Comparison of ENCODE assay signal across 14 cellular contexts in the genomic region with DNA sequence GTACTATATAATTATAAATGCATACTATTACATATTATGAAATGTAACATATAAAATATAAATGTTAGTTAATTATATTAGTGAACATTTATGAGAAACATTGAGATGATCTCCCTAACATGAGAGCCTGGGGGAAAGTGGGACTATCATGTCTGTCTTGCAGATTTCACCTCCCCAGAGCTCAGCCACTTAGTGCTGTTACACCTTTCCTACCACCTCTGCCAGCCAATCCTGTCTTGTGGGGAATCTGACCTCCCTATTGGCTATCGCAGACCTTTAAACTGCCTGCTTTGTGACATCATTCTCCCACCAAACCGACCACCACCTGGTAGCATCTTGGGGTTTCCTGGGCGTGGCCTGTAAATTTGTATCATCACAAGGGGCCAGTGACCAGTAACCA. TPM values are rescaled to one million over a fixed set of nuclear protein-coding genes. Genes with fewer than 3 reads are reported as not detected.
DNase-seq lines count a peak whose midpoint lies in the region; ATAC-seq, FAIRE-seq and TF ChIP-seq lines count a peak whose summit lies in the region.
"Not testable (repeated sequence)": the region's sequence is repeated elsewhere in the genome, so short reads cannot be mapped to it uniquely, and the experiment has no call there.
"Had no signal": no experiment of that assay in that cellular context is flagged by ENCODE, and none has a peak within 500 bp of the region (broad histone marks: within the 10 kb centered on the region; RNA-seq: fewer than 3 reads in every experiment).

A gene with protein sequence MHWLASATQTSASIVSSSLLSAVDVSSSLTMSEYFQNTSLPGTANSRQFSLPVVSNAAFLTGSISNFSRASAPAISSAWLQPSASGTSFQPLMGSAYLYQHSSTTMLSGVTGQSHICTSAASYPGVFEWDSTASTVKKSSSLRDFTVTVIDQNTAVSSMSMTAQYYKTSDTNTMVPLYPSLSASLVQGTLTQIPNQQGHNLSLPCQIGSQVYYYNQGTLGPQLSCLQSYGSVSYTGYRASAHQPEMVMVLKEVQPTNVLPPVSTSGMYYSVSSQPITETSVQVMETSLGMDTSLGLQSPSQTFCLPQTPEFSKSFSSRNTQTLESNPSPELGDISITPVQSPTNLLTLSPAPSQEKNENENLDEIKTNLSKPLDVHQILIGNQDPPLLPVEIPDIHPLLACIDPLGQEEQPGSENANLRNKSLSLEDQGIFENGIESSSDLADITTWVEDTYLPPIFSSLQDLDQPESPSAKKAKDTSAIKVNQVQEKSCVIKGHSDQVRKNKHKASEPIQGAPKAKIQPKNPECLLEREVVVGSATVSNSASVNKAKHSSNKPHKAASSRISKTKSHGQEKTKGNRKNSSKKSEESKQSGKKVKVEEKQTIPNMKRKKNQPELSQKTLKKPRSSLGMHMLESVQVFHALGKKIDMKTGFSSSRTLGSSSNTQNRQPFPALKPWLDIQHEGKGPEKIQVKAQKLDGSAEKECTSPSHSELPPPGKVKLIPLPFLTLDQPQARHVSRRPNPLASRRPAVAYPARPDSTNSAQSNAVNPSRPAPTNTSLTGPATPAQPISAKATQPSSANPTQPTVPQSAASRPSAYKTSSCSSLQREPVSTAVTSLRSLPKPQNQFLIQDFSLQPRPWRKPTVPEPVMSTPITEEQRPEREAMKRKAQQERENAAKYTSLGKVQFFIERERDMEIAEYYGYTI (plus strand): TSS at position 301 of the 400 bp plus-strand sequence. CDS start 127 bp downstream, outside the sequence.

- POLR2A ChIA-PET in MCF 10A (lab: Yijun Ruan, JAX), result not testable (repeated sequence)

- not testable (repeated sequence) for H3K36me3 Mint-ChIP-seq in MCF 10A (ENCODE audit: insufficient read depth, unreplicated experiment)

- not testable (repeated sequence) for H2BK12ac ChIP-seq in neuronal stem cell (ENCODE audit: low read length)

- H3K9me3 Mint-ChIP-seq in MCF 10A (ENCODE audit: unreplicated experiment), result not testable (repeated sequence)

- not testable (repeated sequence) for H3K27me3 ChIP-seq in GM23248 (replicated peaks; ENCODE audit: insufficient read depth); Loucy (ENCODE audit: insufficient read depth, low read length, poor library complexity, severe bottlenecking); RWPE2 (ENCODE audit: insufficient read depth, poor library complexity, severe bottlenecking); keratinocyte (ENCODE audit: control insufficient read depth, extremely low read depth, insufficient read depth, low read length); neuronal stem cell (ENCODE audit: control insufficient read depth in 3 of 3, insufficient read depth in 3 of 3, low read depth in 1 of 3, low read length in 3 of 3); testis

- not testable (repeated sequence) for H3K4me2 ChIP-seq in GM23248 (ENCODE audit: unreplicated experiment); Loucy (ENCODE audit: low read depth, low read length, poor library complexity, severe bottlenecking); keratinocyte (ENCODE audit: control insufficient read depth, extremely low read depth, insufficient read depth, low read depth, low read length); neuronal stem cell (ENCODE audit: insufficient read depth, low read length, poor library complexity, severe bottlenecking)

- H3K27ac ChIP-seq in GM23248; neuronal stem cell (replicated peaks; ENCODE audit: low read length); testis: not testable (repeated sequence)
- H3K27ac ChIP-seq in RWPE2 (ENCODE audit: poor library complexity, severe bottlenecking) (peak within 1 kb of the TSS; percentile 55), keratinocyte (ENCODE audit: control insufficient read depth, insufficient read depth, low read length) (peak within 1 kb of the TSS; percentile 57)

- intact Hi-C loops in MCF 10A (cut with micrococcal nuclease); testis (cut with DNase I; ENCODE audit: low total_unique reads): not testable (repeated sequence)

- H2AK5ac ChIP-seq in neuronal stem cell (ENCODE audit: low read depth, low read length), result not testable (repeated sequence)

- not testable (repeated sequence) for ATAC-seq in RWPE2 (ENCODE audit: low read depth)

- H2BK15ac ChIP-seq in neuronal stem cell (ENCODE audit: low read length), result not testable (repeated sequence)

- H4K8ac ChIP-seq in neuronal stem cell (ENCODE audit: low read depth, low read length), result not testable (repeated sequence)

- not testable (repeated sequence) for H3K4ac ChIP-seq in neuronal stem cell (ENCODE audit: low read length)

- H3K4me3 ChIP-seq in GM23248; Loucy (ENCODE audit: low read length, poor library complexity, severe bottlenecking); RWPE2 (ENCODE audit: severe bottlenecking); keratinocyte (ENCODE audit: control insufficient read depth in 2 of 3, extremely low read depth in 1 of 3, insufficient read depth in 2 of 3, low read depth in 1 of 3, low read length in 3 of 3); neuronal stem cell (ENCODE audit: low read length in 2 of 2); testis: not testable (repeated sequence)

- WGBS in GM23248 (ENCODE audit: low coverage in 1 of 2, low lambda C conversion rate in 2 of 2, missing lambda C conversion rate in 2 of 2), 2 experiments, result no CpG with 5 or more reads among the region's 3 CpGs
- WGBS in neuronal stem cell (ENCODE audit: extremely low coverage in 2 of 2, insufficient read length in 2 of 2, insufficient replicate concordance in 1 of 2), 2 donors, result no CpG with 5 or more reads among the region's 3 CpGs
- WGBS in testis, 2 donors, result no CpG with 5 or more reads among the region's 3 CpGs

- H2AFZ ChIP-seq in GM23248 (peak within 1 kb of the TSS; percentile 70), Loucy (ENCODE audit: low read length) (0 out of 2 replicates have a peak within 1 kb of the TSS, but pooled peaks have one; percentile 1), keratinocyte (ENCODE audit: control insufficient read depth, low read length) (peak within 1 kb of the TSS; percentile 64), neuronal stem cell (ENCODE audit: low read length) (peak within 1 kb of the TSS; percentile 64)

- not testable (repeated sequence) for H3K23ac ChIP-seq in neuronal stem cell (ENCODE audit: low read depth, low read length, poor library complexity)

- not testable (repeated sequence) for H3K9me1 ChIP-seq in keratinocyte (ENCODE audit: control insufficient read depth, extremely low read depth, insufficient read depth, low read length)

- H3K14ac ChIP-seq in neuronal stem cell (ENCODE audit: low read length), result not testable (repeated sequence)

- TF ChIP-seq POLR2A in testis (IDR thresholded peaks at IDR 0.05), result not testable (repeated sequence)

- TF ChIP-seq CTCF in Loucy (conservative IDR thresholded peaks at IDR 0.05; ENCODE audit: low read length); RWPE2 (IDR thresholded peaks at IDR 0.05; ENCODE audit: poor library complexity, severe bottlenecking); MCF 10A (IDR thresholded peaks at IDR 0.05; ENCODE audit: unreplicated experiment); keratinocyte (optimal IDR thresholded peaks at IDR 0.05 in 1 of 3, IDR thresholded peaks at IDR 0.05 in 1 of 3, conservative IDR thresholded peaks at IDR 0.05 in 1 of 3; ENCODE audit: extremely low read depth in 1 of 3, insufficient read depth in 2 of 3, low read length in 3 of 3); testis (IDR thresholded peaks at IDR 0.05): not testable (repeated sequence)

- H2BK120ac ChIP-seq in neuronal stem cell (ENCODE audit: low read depth, low read length), result not testable (repeated sequence)

- not testable (repeated sequence) for H3K4me1 Mint-ChIP-seq in MCF 10A (ENCODE audit: insufficient read depth, unreplicated experiment)

- H3K9me3 ChIP-seq in GM23248 (ENCODE audit: low read depth); Loucy (ENCODE audit: insufficient read depth, low read depth, low read length); RWPE2 (ENCODE audit: severe bottlenecking); keratinocyte (ENCODE audit: control insufficient read depth, low read depth, low read length); neuronal stem cell (replicated peaks in 1 of 2; ENCODE audit: control insufficient read depth in 2 of 2, insufficient read depth in 1 of 2, low read depth in 1 of 2, low read length in 2 of 2); testis: not testable (repeated sequence)

- DNase-seq in GM23248; RWPE2 (ENCODE audit: low spot score); MCF 10A (ENCODE audit: unreplicated experiment); keratinocyte (ENCODE audit: low read depth, low spot score); neuronal stem cell (ENCODE audit: low spot score); testis: not testable (repeated sequence)

- CTCF ChIA-PET in MCF 10A (lab: Yijun Ruan, JAX), result not testable (repeated sequence)

- H3K27ac Mint-ChIP-seq in MCF 10A (ENCODE audit: low read depth, unreplicated experiment), result peak within 1 kb of the TSS; percentile 72

- H4K20me1 ChIP-seq in GM23248 (ENCODE audit: insufficient read depth); Loucy (ENCODE audit: insufficient read depth, low read length, poor library complexity, severe bottlenecking); keratinocyte (ENCODE audit: control insufficient read depth, extremely low read depth, insufficient read depth, low read length): not testable (repeated sequence)

- H2BK5ac ChIP-seq in neuronal stem cell (ENCODE audit: low read length), result not testable (repeated sequence)

- H3K4me3 Mint-ChIP-seq in MCF 10A (ENCODE audit: unreplicated experiment), result not testable (repeated sequence)

- H3F3A ChIP-seq in GM23248 (ENCODE audit: insufficient read depth); Loucy (ENCODE audit: low read depth): not testable (repeated sequence)

- in situ Hi-C loops in GM23248 (cut with MboI), result not testable (repeated sequence)

- H3K36me3 ChIP-seq in GM23248 (ENCODE audit: low read depth); Loucy (ENCODE audit: insufficient read depth, low read length); RWPE2 (ENCODE audit: low read depth); keratinocyte (ENCODE audit: control insufficient read depth in 2 of 2, extremely low read depth in 1 of 2, insufficient read depth in 2 of 2, low read length in 2 of 2); neuronal stem cell (replicated peaks in 1 of 2; ENCODE audit: control insufficient read depth in 2 of 2, insufficient read depth in 2 of 2, low read length in 2 of 2); testis (ENCODE audit: low read depth, missing control alignments): not testable (repeated sequence)

- not testable (repeated sequence) for FAIRE-seq in keratinocyte (lab: Jason Lieb, UNC)

- not testable (repeated sequence) for H3K9me2 ChIP-seq in GM23248 (ENCODE audit: insufficient read depth); Loucy (replicated peaks; ENCODE audit: low read depth, low read length)

- not testable (repeated sequence) for BruUV-seq in MCF 10A (replicated peaks; lab: Mats Ljungman, UMichigan)

- H3K79me2 ChIP-seq in GM23248 (ENCODE audit: insufficient read depth), result peaks cover 10% of the 10 kb centered on the region
- not testable (repeated sequence) for H3K79me2 ChIP-seq in Loucy (ENCODE audit: insufficient read depth, low read length)
- peaks cover 10% of the 10 kb centered on the region for H3K79me2 ChIP-seq in keratinocyte (ENCODE audit: control insufficient read depth, insufficient read depth, low read length)

- H3K79me1 ChIP-seq in neuronal stem cell (ENCODE audit: low read depth, low read length), result not testable (repeated sequence)

- not testable (repeated sequence) for H4K91ac ChIP-seq in neuronal stem cell (ENCODE audit: low read depth, low read length, poor library complexity)

- not testable (repeated sequence) for H3K27me3 Mint-ChIP-seq in MCF 10A (ENCODE audit: insufficient read depth, unreplicated experiment)

- not testable (repeated sequence) for H3K18ac ChIP-seq in neuronal stem cell (ENCODE audit: low read length)

- H3K4me1 ChIP-seq in GM23248 (ENCODE audit: insufficient read depth); Loucy (ENCODE audit: insufficient read depth, low read length, poor library complexity, severe bottlenecking); keratinocyte (ENCODE audit: control insufficient read depth, extremely low read depth, insufficient read depth, low read length); neuronal stem cell (ENCODE audit: control insufficient read depth in 2 of 2, insufficient read depth in 1 of 2, low read depth in 1 of 2, low read length in 2 of 2); testis: not testable (repeated sequence)
- H3K4me1 ChIP-seq in RWPE2 (ENCODE audit: insufficient read depth, poor library complexity, severe bottlenecking), result peaks cover 13% of the 10 kb centered on the region

- dilution Hi-C loops in keratinocyte (cut with MboI; ENCODE audit: extremely low pct_ligation_motif_present, low sequenced_read_pairs), result not testable (repeated sequence)

- not testable (repeated sequence) for H3K9ac ChIP-seq in GM23248; Loucy (ENCODE audit: low read depth, low read length, poor library complexity, severe bottlenecking); keratinocyte (ENCODE audit: control insufficient read depth, extremely low read depth, insufficient read depth, low read length); neuronal stem cell (ENCODE audit: low read depth, low read length, poor library complexity)

RNA-seq across cellular contexts. Expression of the gene that starts here (rescaled TPM):
- total RNA-seq in GM23248 (2014; rRNA removed; shearing (Covaris generic)), result not detected in 2 replicates
- not detected in 2 replicates for polyA plus RNA-seq in GM23248 (2016; fragmentation: Nextera tagmentation; extraction: Ambion mirVana)
- total RNA-seq in MCF 10A (2022), result not detected in 2 replicates
- polyA plus RNA-seq in keratinocyte, result not detected in 3 replicates
- not detected for polyA plus RNA-seq in keratinocyte (2011; ENCODE audit: low read depth)
- not detected in 2 replicates for polyA plus RNA-seq in keratinocyte (2011; cell fraction: cytosol; rRNA removed)
- not detected in 2 replicates for polyA plus RNA-seq in keratinocyte (2011; cell fraction: nucleus; rRNA removed)
- polyA plus RNA-seq in keratinocyte (2012; ENCODE audit: low replicate concordance), result not detected in 2 replicates
- polyA minus RNA-seq in keratinocyte, result not detected in 3 replicates
- not detected for polyA minus RNA-seq in keratinocyte (2011; cell fraction: cytosol; rRNA and poly(A)+ RNA removed)
- polyA minus RNA-seq in keratinocyte (2011; cell fraction: nucleus; rRNA and poly(A)+ RNA removed), result not detected in 2 replicates
- 0.03 TPM for polyA plus RNA-seq in neuronal stem cell (2013, experiment 1 of 2)
- 0.01 TPM for polyA plus RNA-seq in neuronal stem cell (2013, experiment 2 of 2)
- total RNA-seq in testis, result 10 to 100 TPM in 1 of 2 donors, 1 to 10 TPM in 1; 3.5 to 18.6 TPM
- polyA plus RNA-seq in testis (ENCODE audit: insufficient read depth, low read depth, low replicate concordance), result 11.6 TPM
- total RNA-seq: A673; CD8-positive, alpha-beta T cell; H7; HT-29 had no signal
- polyA plus RNA-seq: BJ, CD14-positive monocyte, IgD-negative memory B cell had no signal

Comparison
In these comparisons a context has a peak if more than half of its experiments do, and no peak if none do; other contexts are left out.
1. RNA of the gene that starts here (polyA plus RNA-seq): 11.6 TPM in testis (single experiment); not detected in GM23248 and not detected in keratinocyte; every median in the first group is over 10 times any median in the second.
2. H2AFZ ChIP-seq: peak in every context shown above with its lines; median percentile 70 in GM23248; 64 in keratinocyte; 64 in neuronal stem cell; 1 in Loucy.